ENCODE assay signal across 8 cellular contexts in genomic region chr7:149753370-149754233, GRCh38. TPM values are rescaled to one million over a fixed set of nuclear protein-coding genes. Genes with fewer than 3 reads are reported as not detected.
DNase-seq lines count a peak whose midpoint lies in the region; ATAC-seq, FAIRE-seq and TF ChIP-seq lines count a peak whose summit lies in the region.

No MANE protein-coding gene starts in this region.

- H4K20me1 ChIP-seq in keratinocyte (ENCODE audit: control insufficient read depth, extremely low read depth, insufficient read depth, low read length): no peaks in the 10 kb centered on the region

- DNase-seq in ACHN (peak; percentile 62), H7 (peak; percentile 81), adrenal gland (peak in 5 of 7 donors; percentile 44 to 73 (median 52)), keratinocyte (ENCODE audit: low read depth, low spot score) (no peak), DMS153 treated with DMSO at 0.1 percent for 48 hours (lab: John Stamatoyannopoulos, UW; ENCODE audit: unreplicated experiment) (no peak), RKO (ENCODE audit: low spot score) (no peak), Ammon's horn (ENCODE audit: low spot score) (no peak)
- no peak for DNase-seq in effector memory CD8-positive, alpha-beta T cell

- in situ Hi-C loops in ACHN (cut with HindIII; ENCODE audit: low pct_ligation_motif_present, low pct_unique_long_range_greater_than_20kb, low sequenced_read_pairs): no loop called here

- no peaks in the 10 kb centered on the region for H3K79me2 ChIP-seq in keratinocyte (ENCODE audit: control insufficient read depth, insufficient read depth, low read length)

- no peaks in the 10 kb centered on the region for H3K4me1 ChIP-seq in adrenal gland (replicated peaks in 1 of 2)
- H3K4me1 ChIP-seq in keratinocyte (ENCODE audit: control insufficient read depth, extremely low read depth, insufficient read depth, low read length): no peaks in the 10 kb centered on the region

- H3K27ac ChIP-seq in adrenal gland: no peak overlapping the region
- H3K27ac ChIP-seq in keratinocyte (ENCODE audit: control insufficient read depth, insufficient read depth, low read length): no peak overlapping the region

- no peaks in the 10 kb centered on the region for H3K9me3 Mint-ChIP-seq in effector memory CD8-positive, alpha-beta T cell

- no peak for FAIRE-seq in keratinocyte (lab: Jason Lieb, UNC)

- dilution Hi-C loops in keratinocyte (cut with MboI; ENCODE audit: extremely low pct_ligation_motif_present, low sequenced_read_pairs): no loop called here

- H3K9me3 ChIP-seq in adrenal gland (replicated peaks in 1 of 3): no peaks in the 10 kb centered on the region
- no peaks in the 10 kb centered on the region for H3K9me3 ChIP-seq in keratinocyte (ENCODE audit: control insufficient read depth, low read depth, low read length)

- H3K9me1 ChIP-seq in keratinocyte (ENCODE audit: control insufficient read depth, extremely low read depth, insufficient read depth, low read length): no peaks in the 10 kb centered on the region

- H3K36me3 Mint-ChIP-seq in effector memory CD8-positive, alpha-beta T cell (ENCODE audit: insufficient read depth): no peaks in the 10 kb centered on the region

- TF ChIP-seq POLR2A in adrenal gland (IDR thresholded peaks at IDR 0.05): no peak

- no peak overlapping the region for H3K9ac ChIP-seq in keratinocyte (ENCODE audit: control insufficient read depth, extremely low read depth, insufficient read depth, low read length)

- no peaks in the 10 kb centered on the region for H3K4me1 Mint-ChIP-seq in effector memory CD8-positive, alpha-beta T cell (ENCODE audit: low read depth in 2 of 2)

- no peak overlapping the region for H3K4me3 Mint-ChIP-seq in effector memory CD8-positive, alpha-beta T cell

- no peak overlapping the region for H2AFZ ChIP-seq in keratinocyte (ENCODE audit: control insufficient read depth, low read length)

- no peak overlapping the region for H3K4me2 ChIP-seq in keratinocyte (ENCODE audit: control insufficient read depth, extremely low read depth, insufficient read depth, low read depth, low read length)

- ATAC-seq in effector memory CD8-positive, alpha-beta T cell (replicated peaks): no peak

- intact Hi-C loops in adrenal gland (cut with DNase I): no loop called here

- H3K27me3 ChIP-seq in H7 (ENCODE audit: control insufficient read depth, insufficient read depth, low read length) (no peaks in the 10 kb centered on the region), adrenal gland (no peaks in the 10 kb centered on the region), keratinocyte (ENCODE audit: control insufficient read depth, extremely low read depth, insufficient read depth, low read length) (no peaks in the 10 kb centered on the region)

- peak overlapping the region in 1 of 2 donors; percentile 44 for H3K27ac Mint-ChIP-seq in effector memory CD8-positive, alpha-beta T cell

- peaks cover 7 to 25% of the 10 kb centered on the region in 2 donors for H3K27me3 Mint-ChIP-seq in effector memory CD8-positive, alpha-beta T cell

- 54 to 63% (median 55%) methylated on average over 20 of the region's 20 CpGs for WGBS in adrenal gland, 4 donors

- no peaks in the 10 kb centered on the region for H3K36me3 ChIP-seq in H7 (replicated peaks; ENCODE audit: control insufficient read depth, insufficient read depth, low read length)
- no peaks in the 10 kb centered on the region for H3K36me3 ChIP-seq in adrenal gland (replicated peaks in 1 of 2)
- H3K36me3 ChIP-seq in keratinocyte (ENCODE audit: control insufficient read depth in 2 of 2, extremely low read depth in 1 of 2, insufficient read depth in 2 of 2, low read length in 2 of 2): no peaks in the 10 kb centered on the region

- peak in 5 of 6 experiments; percentile 22 to 53 (median 47) for TF ChIP-seq CTCF in adrenal gland (IDR thresholded peaks at IDR 0.05)
- TF ChIP-seq CTCF in keratinocyte (optimal IDR thresholded peaks at IDR 0.05 in 1 of 3, IDR thresholded peaks at IDR 0.05 in 1 of 3, conservative IDR thresholded peaks at IDR 0.05 in 1 of 3; ENCODE audit: extremely low read depth in 1 of 3, insufficient read depth in 2 of 3, low read length in 3 of 3): peak in 2 of 3 experiments; percentile 13 to 39

- H3K4me3 ChIP-seq in H7 (ENCODE audit: insufficient read depth, low read depth, low read length) (no peak overlapping the region), adrenal gland (no peak overlapping the region), keratinocyte (ENCODE audit: control insufficient read depth in 2 of 3, extremely low read depth in 1 of 3, insufficient read depth in 2 of 3, low read depth in 1 of 3, low read length in 3 of 3) (no peak overlapping the region)

RNA-seq across cellular contexts. Expression of gene ZNF467, which starts 19.8 kb away (rescaled TPM):
- 0.04 and 0.55 TPM in 2 replicates for total RNA-seq in H7 (2014; rRNA removed; shearing (Covaris generic))
- total RNA-seq in adrenal gland: 10 to 100 TPM in 7 of 8 donors, 1 to 10 TPM in 1; 8.6 to 25.0 (median 18.6) TPM
- polyA plus RNA-seq in adrenal gland (10 to 100 TPM in 2 of 3 donors, 1 to 10 TPM in 1; 1.6 to 44.2 (median 24.5) TPM), keratinocyte (0.31 to 0.93 TPM (median 0.52 TPM) in 3 replicates)
- 0.61 TPM for polyA plus RNA-seq in keratinocyte (2011; ENCODE audit: low read depth)
- 0.57 and 1.2 TPM in 2 replicates for polyA plus RNA-seq in keratinocyte (2011; cell fraction: cytosol; rRNA removed)
- polyA plus RNA-seq in keratinocyte (2011; cell fraction: nucleus; rRNA removed): 1.8 and 3.2 TPM in 2 replicates
- polyA plus RNA-seq in keratinocyte (2012; ENCODE audit: low replicate concordance): 1.0 and 3.0 TPM in 2 replicates
- 0.23 to 0.33 TPM (median 0.26 TPM) in 3 replicates for polyA minus RNA-seq in keratinocyte
- polyA minus RNA-seq in keratinocyte (2011; cell fraction: cytosol; rRNA and poly(A)+ RNA removed): 2.5 TPM
- polyA minus RNA-seq in keratinocyte (2011; cell fraction: nucleus; rRNA and poly(A)+ RNA removed): 1.0 and 1.2 TPM in 2 replicates

Comparison
In these comparisons a context has a peak if more than half of its experiments do, and no peak if none do; other contexts are left out.
1. DNase-seq: peak in ACHN (single experiment), H7 (single experiment) and adrenal gland (5 of 7); none in keratinocyte (single experiment), DMS153 treated with DMSO at 0.1 percent for 48 hours (single experiment), RKO (single experiment), Ammon's horn (single experiment) and effector memory CD8-positive, alpha-beta T cell (0 of 3).